ENCODE assay signal across 26 cellular contexts in the genomic region with DNA sequence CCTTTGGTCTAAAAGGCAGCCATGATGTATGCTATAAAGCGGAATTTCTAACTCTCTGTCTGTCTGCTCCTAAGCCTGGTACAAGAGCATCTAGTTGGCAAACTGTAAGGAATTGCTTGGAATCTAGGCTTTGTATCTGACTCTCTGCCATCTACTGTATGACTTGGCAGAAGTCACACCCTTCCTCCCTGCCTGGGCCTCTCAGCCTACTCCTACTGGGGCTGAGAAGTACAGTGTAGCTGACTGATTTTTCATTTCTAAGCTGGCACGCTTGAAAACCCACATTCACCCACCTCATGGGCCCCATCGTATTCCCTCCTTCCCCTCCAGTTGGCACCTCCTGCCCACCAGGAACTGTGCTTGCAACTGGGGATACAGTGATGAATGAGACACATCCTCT.
DNase-seq lines count a peak whose midpoint lies in the region; ATAC-seq, FAIRE-seq and TF ChIP-seq lines count a peak whose summit lies in the region.
"Had no signal": no experiment of that assay in that cellular context is flagged by ENCODE, and none has a peak within 500 bp of the region (broad histone marks: within the 10 kb centered on the region; RNA-seq: fewer than 3 reads in every experiment).

No MANE protein-coding gene starts in this region.

- H3K4me2 ChIP-seq in keratinocyte (ENCODE audit: control insufficient read depth, extremely low read depth, insufficient read depth, low read depth, low read length): no peak overlapping the region

- dilution Hi-C loops in keratinocyte (cut with MboI; ENCODE audit: extremely low pct_ligation_motif_present, low sequenced_read_pairs): no loop called here

- TF ChIP-seq CTCF in LNCaP clone FGC (IDR thresholded peaks at IDR 0.05; ENCODE audit: control insufficient read depth, extremely low read depth, insufficient read depth): no peak
- TF ChIP-seq CTCF in keratinocyte (optimal IDR thresholded peaks at IDR 0.05 in 1 of 3, IDR thresholded peaks at IDR 0.05 in 1 of 3, conservative IDR thresholded peaks at IDR 0.05 in 1 of 3; ENCODE audit: extremely low read depth in 1 of 3, insufficient read depth in 2 of 3, low read length in 3 of 3): no peak
- TF ChIP-seq CTCF in esophagus muscularis mucosa (IDR thresholded peaks at IDR 0.05): no peak

- intact Hi-C loops in esophagus muscularis mucosa (cut with DNase I): no loop called here

- H3K9me3 ChIP-seq in keratinocyte (ENCODE audit: control insufficient read depth, low read depth, low read length) (no peaks in the 10 kb centered on the region), esophagus muscularis mucosa (no peaks in the 10 kb centered on the region)
- H3K9me3 ChIP-seq: body of pancreas, esophagus squamous epithelium, pancreas, uterus had no signal

- H3K36me3 ChIP-seq in keratinocyte (ENCODE audit: control insufficient read depth in 2 of 2, extremely low read depth in 1 of 2, insufficient read depth in 2 of 2, low read length in 2 of 2): no peaks in the 10 kb centered on the region
- peaks cover 0 to 20% (median 0%) of the 10 kb centered on the region in 4 donors for H3K36me3 ChIP-seq in esophagus muscularis mucosa
- H3K36me3 ChIP-seq: esophagus squamous epithelium, pancreas, uterus had no signal

- H3K4me3 ChIP-seq in LNCaP clone FGC (ENCODE audit: low read depth, low read length) (no peak overlapping the region), keratinocyte (ENCODE audit: control insufficient read depth in 2 of 3, extremely low read depth in 1 of 3, insufficient read depth in 2 of 3, low read depth in 1 of 3, low read length in 3 of 3) (no peak overlapping the region), esophagus muscularis mucosa (no peak overlapping the region)
- H3K4me3 ChIP-seq: body of pancreas, esophagus squamous epithelium, pancreas, uterus had no signal

- no peak overlapping the region for H2AFZ ChIP-seq in keratinocyte (ENCODE audit: control insufficient read depth, low read length)

- no peak for ATAC-seq in GM21717 (IDR thresholded peaks at IDR 0.05; ENCODE audit: unreplicated experiment)
- ATAC-seq: activated T-cell treated with anti-CD3 and anti-CD28 coated beads, Interleukin-2, amount 50 U/mL, for 72 hours; body of pancreas; CD8-positive, alpha-beta T cell; naive thymus-derived CD8-positive, alpha-beta T cell; pancreas; SK-N-SH treated with all-trans-retinoic acid at 6 μM for 48 hours had no signal

- no peaks in the 10 kb centered on the region for H3K9me1 ChIP-seq in keratinocyte (ENCODE audit: control insufficient read depth, extremely low read depth, insufficient read depth, low read length)

- no peaks in the 10 kb centered on the region for H4K20me1 ChIP-seq in keratinocyte (ENCODE audit: control insufficient read depth, extremely low read depth, insufficient read depth, low read length)

- H3K4me1 ChIP-seq in keratinocyte (ENCODE audit: control insufficient read depth, extremely low read depth, insufficient read depth, low read length) (peaks cover 24% of the 10 kb centered on the region), esophagus muscularis mucosa (peaks cover 3 to 44% (median 22%) of the 10 kb centered on the region in 4 donors)
- H3K4me1 ChIP-seq: body of pancreas, pancreas, uterus had no signal

- H3K9ac ChIP-seq in keratinocyte (ENCODE audit: control insufficient read depth, extremely low read depth, insufficient read depth, low read length): no peak overlapping the region

- no peak for TF ChIP-seq EP300 in esophagus muscularis mucosa (IDR thresholded peaks at IDR 0.05)

- DNase-seq in AG08395 (ENCODE audit: low spot score) (peak; percentile 77), LNCaP clone FGC (ENCODE audit: low read depth) (peak; percentile 80), cerebellar cortex (ENCODE audit: low spot score) (peak; percentile 29), keratinocyte (ENCODE audit: low read depth, low spot score) (no peak), LoVo (ENCODE audit: low spot score) (no peak), DMS79 (lab: John Stamatoyannopoulos, UW) (no peak), esophagus muscularis mucosa (ENCODE audit: extremely low spot score) (no peak)
- DNase-seq: ACHN; activated CD4-positive, alpha-beta T cell treated with anti-CD3 and anti-CD28 coated beads for 1 hour; activated T-cell treated with anti-CD3 and anti-CD28 coated beads, Interleukin-2, amount 50 U/mL, for 72 hours; body of pancreas; CD8-positive, alpha-beta T cell; DMS79 treated with DMSO at 0.1 percent for 48 hours; esophagus squamous epithelium; mammary epithelial cell; NCI-H1930; NCI-H345; pancreas; small intestine; stimulated activated CD4-positive, alpha-beta T cell treated with anti-CD3 and anti-CD28 coated beads, Interleukin-4, amount 100 ng/mL, for 24 hours; uterus had no signal

- no peak for TF ChIP-seq POLR2A in esophagus muscularis mucosa (IDR thresholded peaks at IDR 0.05; ENCODE audit: low read depth)

- H3K27me3 ChIP-seq in keratinocyte (ENCODE audit: control insufficient read depth, extremely low read depth, insufficient read depth, low read length) (no peaks in the 10 kb centered on the region), esophagus muscularis mucosa (no peaks in the 10 kb centered on the region)
- H3K27me3 ChIP-seq: body of pancreas, pancreas, uterus had no signal

- FAIRE-seq in keratinocyte (lab: Jason Lieb, UNC): peak; percentile 71
- FAIRE-seq: islet of Langerhans, pancreas, RCC 7860, small intestine had no signal

- H3K27ac ChIP-seq in keratinocyte (ENCODE audit: control insufficient read depth, insufficient read depth, low read length) (no peak overlapping the region), esophagus muscularis mucosa (replicated peaks in 1 of 4) (peak overlapping the region in 1 of 4 donors; percentile 31)
- H3K27ac ChIP-seq: body of pancreas, esophagus squamous epithelium, pancreas, uterus had no signal

- WGBS in esophagus muscularis mucosa: 74% methylated on average over 3 of the region's 3 CpGs

- H3K79me2 ChIP-seq in keratinocyte (ENCODE audit: control insufficient read depth, insufficient read depth, low read length): no peaks in the 10 kb centered on the region

Comparison
In these comparisons a context has a peak if more than half of its experiments do, and no peak if none do; other contexts are left out.
1. DNase-seq: peak in AG08395 (single experiment), LNCaP clone FGC (single experiment) and cerebellar cortex (single experiment); none in keratinocyte (single experiment), LoVo (single experiment), DMS79 (single experiment) and esophagus muscularis mucosa (single experiment).